In genomic region chr21:40013001-40013735, GRCh38 we compare ENCODE assay signal across 26 cellular contexts.
"Had no signal": no experiment of that assay in that cellular context is flagged by ENCODE, and none has a peak within 500 bp of the region (broad histone marks: within the 10 kb centered on the region; RNA-seq: fewer than 3 reads in every experiment).

No MANE protein-coding gene starts in this region.

- ATAC-seq: stimulated activated effector memory CD8-positive, alpha-beta T cell treated with anti-CD3 and anti-CD28 coated beads, Interleukin-12 subunit alpha, Interleukin-12 subunit beta, amount 100 ng/mL, for 72 hours; stimulated activated memory B cell treated with anti-CD40 and anti-IgM and Interleukin-4, amounts not matched to agents 10 μg/mL and 1 μg/mL and 100 μg/mL, for 72 hours; stimulated activated naive B cell treated with anti-CD40 and anti-IgM and Interleukin-4, amounts not matched to agents 10 μg/mL and 1 μg/mL and 100 μg/mL, for 72 hours; stimulated activated naive CD8-positive, alpha-beta T cell treated with anti-CD3 and anti-CD28 coated beads, Interleukin-15, amount 100 ng/mL, for 72 hours; stimulated activated naive CD8-positive, alpha-beta T cell treated with anti-CD3 and anti-CD28 coated beads, Interleukin-15, Interleukin-2, amounts not matched to agents 100 U/mL and 50 U/mL, for 24 hours; upper lobe of right lung had no signal

- DNase-seq: stimulated activated CD4-positive, alpha-beta T cell treated with anti-CD3 and anti-CD28 coated beads, Interleukin-2, amount 100 ng/mL, for 48 hours; stimulated activated CD4-positive, alpha-beta T cell treated with anti-CD3 and anti-CD28 coated beads, Interleukin-4, amount 100 ng/mL, for 1 hour; stimulated activated CD4-positive, alpha-beta T cell treated with anti-CD3 and anti-CD28 coated beads, Interleukin-4, amount 100 ng/mL, for 24 hours; stimulated activated CD4-positive, alpha-beta T cell treated with anti-CD3 and anti-CD28 coated beads, Interleukin-4, amount 100 ng/mL, for 4 hours; stimulated activated CD8-positive, alpha-beta memory T cell treated with anti-CD3 and anti-CD28 coated beads, Interleukin-4, amount 100 ng/mL, for 48 hours; stimulated activated naive B cell treated with anti-CD40 and anti-IgM and Interleukin-4, amounts not matched to agents 10 μg/mL and 1 μg/mL and 100 μg/mL, for 72 hours; stimulated activated naive CD4-positive, alpha-beta T cell; stimulated activated naive CD4-positive, alpha-beta T cell treated with Interleukin-2 at 50 U/mL for 16 hours; stimulated activated naive CD8-positive, alpha-beta T cell treated with anti-CD3 and anti-CD28 coated beads, Interleukin-15, amount 100 ng/mL, for 72 hours; stimulated activated naive CD8-positive, alpha-beta T cell treated with anti-CD3 and anti-CD28 coated beads, Interleukin-15, Interleukin-2, amounts not matched to agents 100 U/mL and 50 U/mL, for 24 hours; stomach; substantia nigra; testis; thyroid gland; tibial artery; transverse colon; trophoblast cell; upper lobe of right lung; uterus had no signal

- H3K4me1 ChIP-seq: stomach, suprapubic skin, testis, thyroid gland, tibial artery, tibial nerve, transverse colon, upper lobe of left lung, upper lobe of right lung, uterus, vagina had no signal

- H3K9me3 ChIP-seq: suprapubic skin, testis, thoracic aorta, thyroid gland, tibial artery, transverse colon, upper lobe of left lung, upper lobe of right lung, uterus, vagina had no signal

- H3K27me3 ChIP-seq: stomach, suprapubic skin, testis, thyroid gland, tibial artery, tibial nerve, transverse colon, upper lobe of left lung, upper lobe of right lung, uterus, vagina had no signal

- H3K4me3 ChIP-seq: stomach, suprapubic skin, testis, thoracic aorta, thyroid gland, tibial artery, tibial nerve, transverse colon, upper lobe of left lung, upper lobe of right lung, uterus, vagina had no signal

- H3K36me3 ChIP-seq: stomach, suprapubic skin, thoracic aorta, thyroid gland, tibial artery, tibial nerve, transverse colon, upper lobe of left lung, upper lobe of right lung, uterus, vagina had no signal

- H3K27ac ChIP-seq: stomach, suprapubic skin, testis, thoracic aorta, thyroid gland, tibial artery, tibial nerve, transverse colon, upper lobe of left lung, upper lobe of right lung, uterus, vagina had no signal
